20 cellular contexts compared by ENCODE assay signal in the genomic region with DNA sequence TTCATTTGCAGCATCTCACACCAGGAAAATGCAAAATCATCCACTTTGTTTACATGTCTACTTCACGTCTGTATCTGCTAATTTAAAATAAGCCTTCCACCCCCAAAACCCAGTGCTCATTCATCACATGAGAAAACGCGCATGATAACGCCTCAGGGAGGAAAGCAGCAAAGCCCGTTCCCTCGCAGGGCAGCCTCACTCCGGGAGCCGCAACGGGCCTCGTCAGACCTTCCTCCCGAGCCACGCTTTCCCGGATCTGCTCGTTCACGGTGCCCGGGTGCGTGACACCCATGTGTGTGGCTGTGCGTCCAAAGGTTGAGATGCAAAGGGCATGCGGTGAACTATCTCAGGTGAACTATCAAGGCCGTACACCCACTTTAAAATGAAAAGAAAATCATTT. TPM values are rescaled to one million over a fixed set of nuclear protein-coding genes. Genes with fewer than 3 reads are reported as not detected.
A peak's percentile ranks its signal among the peaks of the same experiment; 100 is the strongest.
DNase-seq lines count a peak whose midpoint lies in the region; ATAC-seq, FAIRE-seq and TF ChIP-seq lines count a peak whose summit lies in the region.
"Had no signal": no experiment of that assay in that cellular context is flagged by ENCODE, and none has a peak within 500 bp of the region (broad histone marks: within the 10 kb centered on the region; RNA-seq: fewer than 3 reads in every experiment).

No MANE protein-coding gene starts in this region.

- H3K27me3 ChIP-seq in H7 (ENCODE audit: control insufficient read depth, insufficient read depth, low read length) (no peaks in the 10 kb centered on the region), sigmoid colon (no peaks in the 10 kb centered on the region)
- H3K27me3 ChIP-seq: Peyer's patch had no signal

- DNase-seq in H7 (peak; percentile 51), WTC11 (ENCODE audit: low spot score) (no peak), glutamatergic neuron (no peak), sigmoid colon (peak; percentile 60), GM19239 (ENCODE audit: insufficient read length, low spot score) (no peak), GM10248 (ENCODE audit: extremely low spot score) (no peak)
- no peak for DNase-seq in stimulated activated naive CD4-positive, alpha-beta T cell (lab: John Stamatoyannopoulos, UW)
- DNase-seq: IMR-90, NCI-H1105, NCI-H146, NCI-H2029, NCI-H2171 treated with DMSO at 0.1 percent for 48 hours, NCI-H526, Peyer's patch had no signal

- peak overlapping the region; percentile 79 for H3K27ac Mint-ChIP-seq in WTC11
- H3K27ac Mint-ChIP-seq in glutamatergic neuron (ENCODE audit: unreplicated experiment) = no peak overlapping the region
- H3K27ac Mint-ChIP-seq: B cell, CD14-positive monocyte had no signal

- H3K4me3 ChIP-seq in H7 (ENCODE audit: insufficient read depth, low read depth, low read length) (no peak overlapping the region), sigmoid colon (no peak overlapping the region)
- H3K4me3 ChIP-seq: Peyer's patch had no signal

- no peak overlapping the region for H3K27ac ChIP-seq in sigmoid colon
- H3K27ac ChIP-seq: KMS-11, Peyer's patch had no signal

- H3K9me3 Mint-ChIP-seq in WTC11 (peaks cover 13% of the 10 kb centered on the region), glutamatergic neuron (ENCODE audit: unreplicated experiment) (peaks cover 4% of the 10 kb centered on the region)

- CTCF ChIA-PET in WTC11 (lab: Charles Lee) (no interaction called here), GM10248 (lab: Yijun Ruan, JAX) (no interaction called here)

- peaks cover 59% of the 10 kb centered on the region for H3K36me3 Mint-ChIP-seq in WTC11
- peaks cover 39% of the 10 kb centered on the region for H3K36me3 Mint-ChIP-seq in glutamatergic neuron (ENCODE audit: unreplicated experiment)

- FAIRE-seq in GM19239 (lab: Jason Lieb, UNC) = no peak
- FAIRE-seq: A204.1, G401.6, H1 had no signal

- H3K27me3 Mint-ChIP-seq in WTC11 (ENCODE audit: low read depth) (no peaks in the 10 kb centered on the region), glutamatergic neuron (ENCODE audit: unreplicated experiment) (peaks cover 6% of the 10 kb centered on the region)
- H3K27me3 Mint-ChIP-seq: B cell had no signal

- H3K36me3 ChIP-seq in H7 (replicated peaks; ENCODE audit: control insufficient read depth, insufficient read depth, low read length) (peaks cover 9% of the 10 kb centered on the region), sigmoid colon (peaks cover 0 to 83% (median 45%) of the 10 kb centered on the region in 4 donors)

- POLR2A ChIA-PET in WTC11 (lab: Charles Lee) (no interaction called here), GM10248 (lab: Yijun Ruan, JAX) (no interaction called here)

- H3K4me1 ChIP-seq in sigmoid colon = no peaks in the 10 kb centered on the region
- H3K4me1 ChIP-seq: Peyer's patch had no signal

- intact Hi-C loops in sigmoid colon (cut with DNase I) = no loop called here

- H3K4me3 Mint-ChIP-seq in WTC11 (no peak overlapping the region), glutamatergic neuron (ENCODE audit: unreplicated experiment) (peak overlapping the region; percentile 20)
- H3K4me3 Mint-ChIP-seq: B cell, CD14-positive monocyte had no signal

- WGBS in sigmoid colon, 2 donors = 93 to 95% methylated on average over 20 of the region's 20 CpGs

- TF ChIP-seq EP300 in sigmoid colon (IDR thresholded peaks at IDR 0.05) = no peak

- TF ChIP-seq CTCF in WTC11 (IDR thresholded peaks at IDR 0.05) (no peak), glutamatergic neuron (IDR thresholded peaks at IDR 0.05; ENCODE audit: partially characterized antibody, unreplicated experiment) (no peak), sigmoid colon (IDR thresholded peaks at IDR 0.05) (no peak), GM10248 (IDR thresholded peaks at IDR 0.05; ENCODE audit: control extremely low read depth, extremely low read depth, low read depth, missing control alignments) (no peak)

- peaks cover 0 to 10% (median 5%) of the 10 kb centered on the region in 4 donors for H3K9me3 ChIP-seq in sigmoid colon

- no peak for TF ChIP-seq POLR2A in sigmoid colon (IDR thresholded peaks at IDR 0.05)

- ATAC-seq in WTC11 = no peak

- peaks cover 9% of the 10 kb centered on the region for H3K4me1 Mint-ChIP-seq in WTC11
- H3K4me1 Mint-ChIP-seq in glutamatergic neuron (ENCODE audit: low read depth, unreplicated experiment) = peaks cover 2% of the 10 kb centered on the region
- H3K4me1 Mint-ChIP-seq: B cell, CD14-positive monocyte had no signal

TF ChIP-seq in WTC11, 78 proteins besides CTCF, POLR2A, EP300 and RAD21:
- no peak for TF ChIP-seq ATF2 (CRISPR knock-in tag; IDR thresholded peaks at IDR 0.05; ENCODE audit: borderline replicate concordance, low read depth)
- TF ChIP-seq GRHL2 (CRISPR knock-in tag; IDR thresholded peaks at IDR 0.05; ENCODE audit: insufficient replicate concordance, severe bottlenecking) = no peak
- TF ChIP-seq ZNF396 (CRISPR knock-in tag; IDR thresholded peaks at IDR 0.05; ENCODE audit: borderline replicate concordance) = no peak
- TF ChIP-seq MYBL2 (CRISPR knock-in tag; IDR thresholded peaks at IDR 0.05) = no peak
- TF ChIP-seq SOX15 (CRISPR knock-in tag; IDR thresholded peaks at IDR 0.05) = no peak
- TF ChIP-seq NFATC4 (CRISPR knock-in tag; IDR thresholded peaks at IDR 0.05) = no peak
- TF ChIP-seq, protein P1, sequence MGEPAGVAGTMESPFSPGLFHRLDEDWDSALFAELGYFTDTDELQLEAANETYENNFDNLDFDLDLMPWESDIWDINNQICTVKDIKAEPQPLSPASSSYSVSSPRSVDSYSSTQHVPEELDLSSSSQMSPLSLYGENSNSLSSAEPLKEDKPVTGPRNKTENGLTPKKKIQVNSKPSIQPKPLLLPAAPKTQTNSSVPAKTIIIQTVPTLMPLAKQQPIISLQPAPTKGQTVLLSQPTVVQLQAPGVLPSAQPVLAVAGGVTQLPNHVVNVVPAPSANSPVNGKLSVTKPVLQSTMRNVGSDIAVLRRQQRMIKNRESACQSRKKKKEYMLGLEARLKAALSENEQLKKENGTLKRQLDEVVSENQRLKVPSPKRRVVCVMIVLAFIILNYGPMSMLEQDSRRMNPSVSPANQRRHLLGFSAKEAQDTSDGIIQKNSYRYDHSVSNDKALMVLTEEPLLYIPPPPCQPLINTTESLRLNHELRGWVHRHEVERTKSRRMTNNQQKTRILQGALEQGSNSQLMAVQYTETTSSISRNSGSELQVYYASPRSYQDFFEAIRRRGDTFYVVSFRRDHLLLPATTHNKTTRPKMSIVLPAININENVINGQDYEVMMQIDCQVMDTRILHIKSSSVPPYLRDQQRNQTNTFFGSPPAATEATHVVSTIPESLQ (CRISPR knock-in tag; IDR thresholded peaks at IDR 0.05) = no peak
- no peak for TF ChIP-seq NR3C1 (CRISPR knock-in tag; conservative IDR thresholded peaks at IDR 0.05; ENCODE audit: low read depth)
- TF ChIP-seq HMGA2 (CRISPR knock-in tag; IDR thresholded peaks at IDR 0.05) = no peak
TF ChIP-seq in WTC11: peak in this region for 0.

RNA-seq across cellular contexts. Expression of gene NDUFA10, which starts 59.8 kb away (rescaled TPM):
- total RNA-seq in H7 (2014; rRNA removed; shearing (Covaris generic)) = 125 and 130 TPM in 2 replicates
- total RNA-seq in WTC11 (2021) (127 to 138 TPM (median 136 TPM) in 3 replicates), glutamatergic neuron (ENCODE audit: unreplicated experiment) (104 TPM), sigmoid colon (100 to 1,000 TPM in 1 of 4 donors, 10 to 100 TPM in 3; 49.6 to 110 (median 63.1) TPM)
- 100 to 1,000 TPM; 116 to 162 (median 151) TPM for polyA plus RNA-seq in sigmoid colon

Comparison
In these comparisons a context has a peak if more than half of its experiments do, and no peak if none do; other contexts are left out.
1. DNase-seq: peak in H7 (single experiment) and sigmoid colon (single experiment); none in WTC11 (single experiment), glutamatergic neuron (single experiment), GM19239 (single experiment), GM10248 (single experiment) and stimulated activated naive CD4-positive, alpha-beta T cell (0 of 6).